In the genomic region with DNA sequence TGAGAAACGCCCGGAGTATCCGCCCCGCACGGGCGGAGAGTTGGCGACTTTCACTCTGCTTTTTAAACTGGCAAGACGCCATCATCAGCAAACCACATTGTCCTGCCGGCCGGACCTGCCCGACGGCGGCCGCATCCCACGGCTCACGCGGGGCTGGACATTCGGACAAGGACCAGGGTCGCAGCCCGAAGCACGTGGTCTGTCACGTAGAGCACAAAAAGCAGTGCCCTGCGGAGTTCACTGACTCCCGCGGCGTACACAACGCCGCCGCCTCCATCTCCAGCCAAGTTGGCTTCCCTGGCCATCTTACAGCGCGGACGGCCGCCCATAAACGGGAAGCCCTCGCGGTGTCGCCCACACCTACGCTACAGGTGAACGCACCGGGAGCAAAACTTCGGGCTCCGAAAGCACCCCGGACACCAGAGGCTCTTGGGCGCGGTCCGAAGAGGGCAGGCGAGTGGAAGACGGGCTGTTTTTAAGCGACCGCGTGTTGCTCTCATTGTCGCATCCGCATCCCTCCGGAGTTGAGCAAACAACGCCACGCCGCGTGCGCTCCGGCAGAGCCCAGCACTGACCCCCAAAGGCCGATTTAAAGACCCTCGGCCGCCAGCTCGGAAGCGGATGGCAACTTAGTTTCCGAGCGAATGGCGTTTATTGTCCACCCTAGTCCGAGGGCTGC, we compare ENCODE assay signal across 8 cellular contexts. TPM values are rescaled to one million over a fixed set of nuclear protein-coding genes. Genes with fewer than 3 reads are reported as not detected.
DNase-seq lines count a peak whose midpoint lies in the region; ATAC-seq and TF ChIP-seq lines count a peak whose summit lies in the region.

No MANE protein-coding gene starts in this region.

- H3K27ac Mint-ChIP-seq in HFFc6: peak overlapping the region; percentile 87

- H3K4me2 ChIP-seq in DND-41 (ENCODE audit: insufficient read depth, low read length): peak overlapping the region; percentile 67

- peaks cover 7% of the 10 kb centered on the region; the same call in 1 of the 2 replicates for H3K36me3 ChIP-seq in DND-41 (ENCODE audit: insufficient read depth, low read length)

- H3K9ac ChIP-seq in DND-41 (ENCODE audit: low read depth, low read length): peak overlapping the region; percentile 89

- H3K4me1 ChIP-seq in DND-41 (ENCODE audit: insufficient read depth, low read length): peaks cover 44% of the 10 kb centered on the region

- H3K27ac ChIP-seq in DND-41 (ENCODE audit: low read length): peak overlapping the region; percentile 86

- peaks cover 7% of the 10 kb centered on the region for H3K27me3 Mint-ChIP-seq in HFFc6 (ENCODE audit: insufficient read depth)

- H4K20me1 ChIP-seq in DND-41 (ENCODE audit: insufficient read depth, low read length): peaks cover 30% of the 10 kb centered on the region

- TF ChIP-seq CTCF in DND-41 (IDR thresholded peaks at IDR 0.05; ENCODE audit: borderline replicate concordance, extremely low read depth, low read length, poor library complexity, severe bottlenecking) (no peak), HFFc6 (IDR thresholded peaks at IDR 0.05) (no peak)

- no peak for TF ChIP-seq POLR2A in erythroblast (IDR thresholded peaks at IDR 0.05; ENCODE audit: low read length)

- H3K9me3 ChIP-seq in DND-41 (ENCODE audit: insufficient read depth, low read length, severe bottlenecking): no peaks in the 10 kb centered on the region

- DNase-seq in DND-41: peak; percentile 50
- peak; percentile 42 for DNase-seq in HFFc6
- DNase-seq in NCI-H748 (lab: John Stamatoyannopoulos, UW; ENCODE audit: unreplicated experiment): peak; percentile 73
- DNase-seq in activated T-cell treated with anti-CD3 and anti-CD28 coated beads for 24 hours (ENCODE audit: low read depth): peak; percentile 20
- peak; percentile 76 to 82 for DNase-seq in erythroblast (lab: John Stamatoyannopoulos, UW)
- DNase-seq in myocyte (ENCODE audit: low read depth): peak; percentile 59
- peak; percentile 14 to 16 for DNase-seq in stimulated activated CD8-positive, alpha-beta memory T cell treated with anti-CD3 and anti-CD28 coated beads, Interleukin-7, amount 100 ng/mL, for 48 hours (ENCODE audit: extremely low read depth in 1 of 2, low read depth in 1 of 2)
- DNase-seq in NCI-H1436 (lab: John Stamatoyannopoulos, UW): no peak

- H3K4me3 ChIP-seq in DND-41 (ENCODE audit: low read depth in 1 of 2, low read length in 2 of 2): peak overlapping the region; percentile 80 to 93

- peaks cover 59% of the 10 kb centered on the region for H3K79me2 ChIP-seq in DND-41 (ENCODE audit: insufficient read depth, low read length)

- no peaks in the 10 kb centered on the region for H3K9me3 Mint-ChIP-seq in HFFc6

- peaks cover 3% of the 10 kb centered on the region for H3K27me3 ChIP-seq in DND-41 (ENCODE audit: insufficient read depth, low read length, poor library complexity)

- H2AFZ ChIP-seq in DND-41 (ENCODE audit: low read depth, low read length): peak overlapping the region; percentile 79

- peak; percentile 13; the same call in 2 of the 3 replicates for ATAC-seq in DND-41 (ENCODE audit: insufficient read depth, low read depth)

- H3K4me3 Mint-ChIP-seq in HFFc6: peak overlapping the region; percentile 99

- H3K4me1 Mint-ChIP-seq in HFFc6 (ENCODE audit: low read depth): peaks cover 38% of the 10 kb centered on the region

- peaks cover 4% of the 10 kb centered on the region; the same call in 1 of the 2 replicates for H3K36me3 Mint-ChIP-seq in HFFc6 (ENCODE audit: low read depth)

RNA-seq across cellular contexts. Expression of a gene that starts 1.0 kb away (rescaled TPM):
- total RNA-seq in HFFc6 (2021; fragmentation: NEBNext Ultra II Directional; extraction: Animal tissue kit (Norgen Biotek cat#: 25700)): 10 to 100 TPM; 10.3 to 24.5 (median 16.0) TPM
- total RNA-seq in myocyte: 22.7 and 24.6 TPM in 2 replicates
- polyA plus RNA-seq in myocyte (2012): 3.6 TPM
